9 cellular contexts compared by ENCODE assay signal in genomic region chr7:55065511-55066229, GRCh38. TPM values are rescaled to one million over a fixed set of nuclear protein-coding genes. Genes with fewer than 3 reads are reported as not detected.
DNase-seq lines count a peak whose midpoint lies in the region; ATAC-seq and TF ChIP-seq lines count a peak whose summit lies in the region.
"Had no signal": no experiment of that assay in that cellular context is flagged by ENCODE, and none has a peak within 500 bp of the region (broad histone marks: within the 10 kb centered on the region; RNA-seq: fewer than 3 reads in every experiment).

No MANE protein-coding gene starts in this region.

- no TSS peak for BruUV-seq in mammary epithelial cell (replicated peaks; lab: Mats Ljungman, UMichigan)

- in situ Hi-C loops in mammary epithelial cell (cut with MboI; ENCODE audit: low sequenced_read_pairs in 2 of 2): no loop called here

- no peak overlapping the region for H2BK12ac ChIP-seq in mesenchymal stem cell (ENCODE audit: low read length in 2 of 2)

- H4K20me1 ChIP-seq in mammary epithelial cell (ENCODE audit: insufficient read depth, low read length): no peaks in the 10 kb centered on the region

- intact Hi-C loops in mammary epithelial cell (cut with micrococcal nuclease): loop anchor here (1.0 to 5.0 kb wide), 5 partner anchors 21 to 278 kb away; no protein-coding TSS in a partner anchor
- intact Hi-C loops in CD14-positive monocyte (cut with micrococcal nuclease): no loop called here

- no peaks in the 10 kb centered on the region for H3K36me3 Mint-ChIP-seq in CD14-positive monocyte
- H3K36me3 Mint-ChIP-seq: activated naive CD8-positive, alpha-beta T cell treated with anti-CD3 and anti-CD28 coated beads, Interleukin-2, amount 10 ng/mL, durations not matched to agents 7 days and 5 days had no signal

- H4K91ac ChIP-seq in mesenchymal stem cell (ENCODE audit: low read length): no peak overlapping the region

- no peak overlapping the region for H3K4ac ChIP-seq in mesenchymal stem cell (ENCODE audit: low read depth in 1 of 2, low read length in 2 of 2)

- TF ChIP-seq CTCF in mammary epithelial cell (conservative IDR thresholded peaks at IDR 0.05 in 1 of 2, IDR thresholded peaks at IDR 0.05 in 1 of 2; ENCODE audit: extremely low read depth in 1 of 2, insufficient read depth in 1 of 2, low read depth in 1 of 2, low read length in 2 of 2) (no peak), CD14-positive monocyte (IDR thresholded peaks at IDR 0.05) (no peak)

- H3K23ac ChIP-seq in mesenchymal stem cell (ENCODE audit: low read length in 2 of 2): no peak overlapping the region

- H3K4me1 ChIP-seq in mammary epithelial cell (ENCODE audit: insufficient read depth, low read length) (peaks cover 75% of the 10 kb centered on the region), mesenchymal stem cell (ENCODE audit: control insufficient read depth, insufficient read depth, low read depth, low read length) (peaks cover 33% of the 10 kb centered on the region)

- CTCF ChIA-PET in mammary epithelial cell (lab: Charles Lee; ENCODE audit: low non-redundant PET): interaction anchor here (0.7 kb wide), 1 partner anchor 99 kb away, joined by 3 read pairs; no protein-coding TSS in a partner anchor

- no peaks in the 10 kb centered on the region for H3K9me3 ChIP-seq in mammary epithelial cell (replicated peaks; ENCODE audit: insufficient read depth, low read length)
- no peaks in the 10 kb centered on the region for H3K9me3 ChIP-seq in mesenchymal stem cell (ENCODE audit: control insufficient read depth, low read length)

- H3K27ac ChIP-seq in mammary epithelial cell (ENCODE audit: insufficient read depth, low read depth, low read length) (peak overlapping the region; percentile 97), mesenchymal stem cell (ENCODE audit: low read length, poor library complexity, severe bottlenecking) (peak overlapping the region; percentile 92)

- no peak overlapping the region for H2BK15ac ChIP-seq in mesenchymal stem cell (ENCODE audit: low read depth, poor library complexity, severe bottlenecking)

- H2AFZ ChIP-seq in mammary epithelial cell (ENCODE audit: low read depth, low read length): no peak overlapping the region
- no peak overlapping the region for H2AFZ ChIP-seq in mesenchymal stem cell (ENCODE audit: low read depth, low read length)

- H4K8ac ChIP-seq in mesenchymal stem cell (ENCODE audit: low read length): peak overlapping the region; percentile 41

- ATAC-seq in HG02885 (IDR thresholded peaks at IDR 0.05; ENCODE audit: poor library complexity, unreplicated experiment) (peak; percentile 41), HG03520 (IDR thresholded peaks at IDR 0.05; ENCODE audit: unreplicated experiment) (no peak)

- peak overlapping the region; percentile 14 for H2AK5ac ChIP-seq in mesenchymal stem cell (ENCODE audit: low read length, severe bottlenecking)

- H3K9ac ChIP-seq in mammary epithelial cell (ENCODE audit: insufficient read depth, low read length) (peak overlapping the region; percentile 75), mesenchymal stem cell (ENCODE audit: low read length) (peak overlapping the region; percentile 89)

- peak overlapping the region; percentile 93 for H2BK5ac ChIP-seq in mesenchymal stem cell (ENCODE audit: low read depth, low read length, poor library complexity, severe bottlenecking)

- peaks cover 0 to 5% (median 4%) of the 10 kb centered on the region in 3 donors for H3K27me3 Mint-ChIP-seq in CD14-positive monocyte (ENCODE audit: low read depth in 3 of 3)

- DNase-seq in AG20443 (ENCODE audit: low spot score) (peak; percentile 70), mammary epithelial cell (peak; percentile 79), mesenchymal stem cell (peak; percentile 95), nucleus accumbens (lab: John Stamatoyannopoulos, UW) (no peak), CD14-positive monocyte (ENCODE audit: low spot score) (no peak), SIG-M5 treated with dmso at 0.1 percent for 504 hours (lab: John Stamatoyannopoulos, UW; ENCODE audit: unreplicated experiment) (no peak)
- DNase-seq: activated naive CD8-positive, alpha-beta T cell treated with anti-CD3 and anti-CD28 coated beads, Interleukin-2, amount 10 ng/mL, durations not matched to agents 7 days and 5 days had no signal

- H3K4me2 ChIP-seq in mammary epithelial cell (ENCODE audit: insufficient read depth, low read depth, low read length) (peak overlapping the region; percentile 58), mesenchymal stem cell (ENCODE audit: low read length, poor library complexity, severe bottlenecking) (peak overlapping the region; percentile 53)

- 10% methylated on average over 10 of the region's 10 CpGs for whole genome bisulfite sequencing in mammary epithelial cell (ENCODE audit: low coverage, missing lambda C conversion rate)
- WGBS in mesenchymal stem cell: 0% methylated on average over 10 of the region's 10 CpGs

- no peak overlapping the region for H3K14ac ChIP-seq in mesenchymal stem cell (ENCODE audit: low read length in 2 of 2)

- no peaks in the 10 kb centered on the region for H3K4me1 Mint-ChIP-seq in CD14-positive monocyte
- H3K4me1 Mint-ChIP-seq: activated naive CD8-positive, alpha-beta T cell treated with anti-CD3 and anti-CD28 coated beads, Interleukin-2, amount 10 ng/mL, durations not matched to agents 7 days and 5 days had no signal

- peak overlapping the region; percentile 37 to 83 for H3K18ac ChIP-seq in mesenchymal stem cell (ENCODE audit: low read depth in 1 of 2, low read length in 2 of 2)

- no peak overlapping the region for H3K4me3 Mint-ChIP-seq in CD14-positive monocyte
- H3K4me3 Mint-ChIP-seq: activated naive CD8-positive, alpha-beta T cell treated with anti-CD3 and anti-CD28 coated beads, Interleukin-2, amount 10 ng/mL, durations not matched to agents 7 days and 5 days had no signal

- dilution Hi-C loops in mammary epithelial cell (cut with HindIII; ENCODE audit: low sequenced_read_pairs): loop anchor here (5.0 kb wide), 2 partner anchors 43 to 82 kb away; no protein-coding TSS in a partner anchor

- H3K27me3 ChIP-seq in mammary epithelial cell (ENCODE audit: insufficient read depth, low read length) (no peaks in the 10 kb centered on the region), mesenchymal stem cell (ENCODE audit: control insufficient read depth in 1 of 2, insufficient read depth in 1 of 2, low read length in 2 of 2) (no peaks in the 10 kb centered on the region)

- no peak overlapping the region for H3K4me3 ChIP-seq in mammary epithelial cell (replicated peaks in 1 of 3; ENCODE audit: insufficient read depth in 1 of 3, low read depth in 2 of 3, low read length in 3 of 3)
- H3K4me3 ChIP-seq in mesenchymal stem cell (ENCODE audit: insufficient read depth in 1 of 2, low read depth in 1 of 2, low read length in 2 of 2): peak overlapping the region in 1 of 2 experiments; percentile 45

- peaks cover 87% of the 10 kb centered on the region for H3K79me2 ChIP-seq in mammary epithelial cell (ENCODE audit: insufficient read depth, low read length)

- peaks cover 30% of the 10 kb centered on the region for H3K36me3 ChIP-seq in mammary epithelial cell (ENCODE audit: insufficient read depth, low read length)
- peaks cover 0 to 26% of the 10 kb centered on the region in 2 experiments for H3K36me3 ChIP-seq in mesenchymal stem cell (ENCODE audit: control insufficient read depth in 1 of 2, insufficient read depth in 2 of 2, low read depth in 1 of 2, low read length in 2 of 2)

- peak overlapping the region in 1 of 7 donors; percentile 12 for H3K27ac Mint-ChIP-seq in CD14-positive monocyte
- H3K27ac Mint-ChIP-seq: activated naive CD8-positive, alpha-beta T cell treated with anti-CD3 and anti-CD28 coated beads, Interleukin-2, amount 10 ng/mL, durations not matched to agents 7 days and 5 days had no signal

- H3K9me3 Mint-ChIP-seq in CD14-positive monocyte: peaks cover 0 to 6% (median 2%) of the 10 kb centered on the region in 7 donors
- H3K9me3 Mint-ChIP-seq: activated naive CD8-positive, alpha-beta T cell treated with anti-CD3 and anti-CD28 coated beads, Interleukin-2, amount 10 ng/mL, durations not matched to agents 7 days and 5 days had no signal

- H2BK120ac ChIP-seq in mesenchymal stem cell (ENCODE audit: low read depth, low read length): no peak overlapping the region

- H3K79me1 ChIP-seq in mesenchymal stem cell (replicated peaks; ENCODE audit: low read length, poor library complexity, severe bottlenecking): peaks cover 11% of the 10 kb centered on the region

RNA-seq across cellular contexts. Expression of gene EGFR, which starts 46.9 kb away (rescaled TPM):
- 100 to 1,000 TPM; 304 to 534 TPM for total RNA-seq in mammary epithelial cell
- polyA plus RNA-seq in mammary epithelial cell: 169 TPM
- 379 TPM for polyA minus RNA-seq in mammary epithelial cell
- polyA plus RNA-seq in mesenchymal stem cell (2013, experiment 1 of 2): 15.8 TPM
- 15.1 TPM for polyA plus RNA-seq in mesenchymal stem cell (2013, experiment 2 of 2)
- polyA plus RNA-seq in CD14-positive monocyte: not detected
- total RNA-seq: activated naive CD8-positive, alpha-beta T cell treated with anti-CD3 and anti-CD28 coated beads, Interleukin-2, amount 10 ng/mL, durations not matched to agents 7 days and 5 days had no signal

Comparison
In these comparisons a context has a peak if more than half of its experiments do, and no peak if none do; other contexts are left out.
1. DNase-seq: peak in AG20443 (single experiment), mammary epithelial cell (single experiment) and mesenchymal stem cell (single experiment); none in nucleus accumbens (0 of 56), CD14-positive monocyte (single experiment) and SIG-M5 treated with dmso at 0.1 percent for 504 hours (single experiment).
2. RNA of gene EGFR, which starts 46.9 kb away (polyA plus RNA-seq): 169 TPM in mammary epithelial cell (single experiment); not detected in CD14-positive monocyte; every median in the first group is over 100 times any median in the second.